Comparison of ENCODE assay signal across 11 cellular contexts in genomic region chr7:104064969-104065387, GRCh38.
"Had no signal": no experiment of that assay in that cellular context is flagged by ENCODE, and none has a peak within 500 bp of the region (broad histone marks: within the 10 kb centered on the region; RNA-seq: fewer than 3 reads in every experiment).

No MANE protein-coding gene starts in this region.

- H3K4me3 ChIP-seq: GM23248, GM23338, HAP-1 had no signal

- FAIRE-seq: H1, H54 had no signal

- H3K4me2 ChIP-seq: GM23338 had no signal

- H3K4me3 Mint-ChIP-seq: GM23338, H9, HFFc6 had no signal

- ATAC-seq: GM23338, HCT116 had no signal

- H3K9me3 Mint-ChIP-seq: HFFc6 had no signal

- H3K9ac ChIP-seq: GM23248 had no signal

- H3K4me1 Mint-ChIP-seq: GM23338, H9 had no signal

- H3K27ac Mint-ChIP-seq: GM23338, H9, HFFc6 had no signal

- H2AFZ ChIP-seq: GM23248, GM23338 had no signal

- H3K27ac ChIP-seq: GM23248 had no signal

- H3K36me3 ChIP-seq: HAP-1 had no signal

- DNase-seq: GM23248, GOT3, H7, H9, HCEC 1CT, HFFc6 had no signal
